ENCODE assay signal across 9 cellular contexts in the genomic region with DNA sequence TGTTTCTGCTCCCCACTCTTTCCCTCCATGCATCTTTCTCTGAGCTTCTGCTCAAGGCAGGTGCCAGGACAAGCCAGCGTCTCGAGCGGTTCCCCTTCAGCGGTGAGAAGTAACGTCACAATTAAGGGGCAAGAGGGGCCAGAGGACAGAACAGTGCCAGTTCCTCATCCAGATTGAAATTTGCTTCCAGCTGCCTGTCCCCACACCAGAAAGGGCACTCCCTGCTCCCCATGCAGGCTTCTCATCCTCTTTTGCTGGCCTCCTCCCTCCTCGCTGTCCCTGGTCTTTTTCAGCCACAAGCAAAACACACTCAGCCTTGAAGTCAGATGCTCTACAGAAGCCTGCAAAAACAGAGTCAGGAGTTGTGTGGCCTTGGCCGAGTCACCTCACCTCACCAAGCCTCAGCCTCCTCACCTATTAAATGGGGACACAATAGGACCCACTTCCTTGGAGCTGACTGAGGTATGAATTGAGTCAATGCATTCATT. TPM values are rescaled to one million over a fixed set of nuclear protein-coding genes. Genes with fewer than 3 reads are reported as not detected.
DNase-seq lines count a peak whose midpoint lies in the region; ATAC-seq and TF ChIP-seq lines count a peak whose summit lies in the region.
"Had no signal": no experiment of that assay in that cellular context is flagged by ENCODE, and none has a peak within 500 bp of the region (broad histone marks: within the 10 kb centered on the region; RNA-seq: fewer than 3 reads in every experiment).

No MANE protein-coding gene starts in this region.

- H3K9me3 ChIP-seq in MG63, result no peaks in the 10 kb centered on the region

- H3K4me1 Mint-ChIP-seq in central memory CD8-positive, alpha-beta T cell, result peaks cover 77% of the 10 kb centered on the region
- H3K4me1 Mint-ChIP-seq in naive thymus-derived CD8-positive, alpha-beta T cell, result peaks cover 46 to 89% (median 87%) of the 10 kb centered on the region in 4 donors

- peak overlapping the region; percentile 72 for H3K4me3 Mint-ChIP-seq in central memory CD8-positive, alpha-beta T cell
- peak overlapping the region; percentile 69 to 89 (median 82) for H3K4me3 Mint-ChIP-seq in naive thymus-derived CD8-positive, alpha-beta T cell

- peak; percentile 31 for ATAC-seq in central memory CD8-positive, alpha-beta T cell (replicated peaks; ENCODE audit: extremely low read depth, poor library complexity, severe bottlenecking)
- ATAC-seq in naive thymus-derived CD8-positive, alpha-beta T cell, result peak; percentile 38 to 49
- ATAC-seq in HG03432 (IDR thresholded peaks at IDR 0.05; ENCODE audit: unreplicated experiment) (no peak), HG03108 (IDR thresholded peaks at IDR 0.05; ENCODE audit: unreplicated experiment) (no peak)

- peaks cover 9% of the 10 kb centered on the region for H3K36me3 Mint-ChIP-seq in central memory CD8-positive, alpha-beta T cell (ENCODE audit: insufficient read depth)
- peaks cover 0 to 7% (median 3%) of the 10 kb centered on the region in 3 donors for H3K36me3 Mint-ChIP-seq in naive thymus-derived CD8-positive, alpha-beta T cell

- no peak for TF ChIP-seq CTCF in AG10803 (conservative IDR thresholded peaks at IDR 0.05; ENCODE audit: low read length)
- TF ChIP-seq CTCF in NB4 (IDR thresholded peaks at IDR 0.05; ENCODE audit: low read depth, low read length), result no peak

- POLR2A ChIA-PET in naive thymus-derived CD8-positive, alpha-beta T cell (lab: Charles Lee), result interaction anchor here (0.9 to 9.7 kb wide), 11 partner anchors 9 to 538 kb away, joined by 3 to 218 read pairs (median 9); a partner anchor contains a TSS

- DNase-seq in AG10803 (ENCODE audit: low read depth), result no peak
- DNase-seq in NB4 (ENCODE audit: low read depth), result peak; percentile 74
- no peak for DNase-seq in central memory CD8-positive, alpha-beta T cell (ENCODE audit: low spot score in 2 of 2)
- DNase-seq in naive thymus-derived CD8-positive, alpha-beta T cell, result peak in 1 of 10 donors; percentile 28
- DNase-seq in MG63, result no peak
- DNase-seq in NCI-H2081 (lab: John Stamatoyannopoulos, UW), result no peak
- DNase-seq: NCI-H1417 treated with DMSO at 0.1 percent for 48 hours had no signal

- H3K27me3 ChIP-seq in MG63, result no peaks in the 10 kb centered on the region

- H3K4me3 ChIP-seq in AG10803 (ENCODE audit: low read length) (peak overlapping the region; percentile 46), NB4 (ENCODE audit: low read depth, low read length) (peak overlapping the region; percentile 18), MG63 (no peak overlapping the region)

- TF ChIP-seq POLR2A in NB4 (IDR thresholded peaks at IDR 0.05; ENCODE audit: extremely low read depth, insufficient read length), result no peak

- no peaks in the 10 kb centered on the region for H3K9me3 Mint-ChIP-seq in central memory CD8-positive, alpha-beta T cell
- no peaks in the 10 kb centered on the region for H3K9me3 Mint-ChIP-seq in naive thymus-derived CD8-positive, alpha-beta T cell

- H3K27ac Mint-ChIP-seq in central memory CD8-positive, alpha-beta T cell (ENCODE audit: low read depth), result peak overlapping the region; percentile 94
- H3K27ac Mint-ChIP-seq in naive thymus-derived CD8-positive, alpha-beta T cell, result peak overlapping the region; percentile 85 to 97 (median 96)

- H3K27me3 Mint-ChIP-seq in central memory CD8-positive, alpha-beta T cell, result no peaks in the 10 kb centered on the region
- no peaks in the 10 kb centered on the region for H3K27me3 Mint-ChIP-seq in naive thymus-derived CD8-positive, alpha-beta T cell

- no peaks in the 10 kb centered on the region for H3K36me3 ChIP-seq in MG63

RNA-seq across cellular contexts. Expression of a gene that starts 35.0 kb away (rescaled TPM):
- total RNA-seq in naive thymus-derived CD8-positive, alpha-beta T cell, result 10 to 100 TPM; 51.7 to 53.6 TPM
- 10 to 100 TPM in 2 of 3 donors, 1 to 10 TPM in 1; 9.1 to 37.3 (median 20.5) TPM for polyA plus RNA-seq in naive thymus-derived CD8-positive, alpha-beta T cell
- 10.5 and 11.4 TPM in 2 replicates for total RNA-seq in MG63 (2014; rRNA removed; shearing (Covaris generic); ENCODE audit: low replicate concordance)

Comparison
In these comparisons a context has a peak if more than half of its experiments do, and no peak if none do; other contexts are left out.
1. ATAC-seq: peak in central memory CD8-positive, alpha-beta T cell (single experiment) and naive thymus-derived CD8-positive, alpha-beta T cell (2 of 2); none in HG03432 (single experiment) and HG03108 (single experiment).